ENCODE assay signal across 12 cellular contexts in genomic region chr7:25750738-25751529, GRCh38.
A peak's percentile ranks its signal among the peaks of the same experiment; 100 is the strongest.
DNase-seq lines count a peak whose midpoint lies in the region; ATAC-seq and TF ChIP-seq lines count a peak whose summit lies in the region.
"Had no signal": no experiment of that assay in that cellular context is flagged by ENCODE, and none has a peak within 500 bp of the region (broad histone marks: within the 10 kb centered on the region; RNA-seq: fewer than 3 reads in every experiment).

No MANE protein-coding gene starts in this region.

- no peaks in the 10 kb centered on the region for H3K27me3 Mint-ChIP-seq in brain
- H3K27me3 Mint-ChIP-seq: activated naive CD8-positive, alpha-beta T cell treated with anti-CD3 and anti-CD28 coated beads, Interleukin-2, amount 50 U/mL, for 24 hours; stimulated activated naive CD8-positive, alpha-beta T cell treated with anti-CD3 and anti-CD28 coated beads, Interleukin-15, amount 100 ng/mL, for 72 hours had no signal

- H3K9me3 ChIP-seq in left lung: no peaks in the 10 kb centered on the region
- H3K9me3 ChIP-seq in skeletal muscle tissue (ENCODE audit: control insufficient read depth in 3 of 3, low read length in 3 of 3): no peaks in the 10 kb centered on the region
- H3K9me3 ChIP-seq: BE2C had no signal

- H3K4me3 ChIP-seq in left lung: no peak overlapping the region
- H3K4me3 ChIP-seq in skeletal muscle tissue (ENCODE audit: low read length in 3 of 3): peak overlapping the region in 2 of 3 donors; percentile 4 to 51

- intact Hi-C loops in left lung (cut with DNase I): no loop called here

- peak overlapping the region in 3 of 5 experiments; percentile 32 to 67 (median 36) for H3K4me3 Mint-ChIP-seq in brain
- H3K4me3 Mint-ChIP-seq: activated naive CD8-positive, alpha-beta T cell treated with anti-CD3 and anti-CD28 coated beads, Interleukin-2, amount 50 U/mL, for 24 hours; stimulated activated naive CD8-positive, alpha-beta T cell treated with anti-CD3 and anti-CD28 coated beads, Interleukin-15, amount 100 ng/mL, for 72 hours had no signal

- H3K4me1 Mint-ChIP-seq in brain: peaks cover 48% of the 10 kb centered on the region
- H3K4me1 Mint-ChIP-seq: activated naive CD8-positive, alpha-beta T cell treated with anti-CD3 and anti-CD28 coated beads, Interleukin-2, amount 50 U/mL, for 24 hours; stimulated activated naive CD8-positive, alpha-beta T cell treated with anti-CD3 and anti-CD28 coated beads, Interleukin-15, amount 100 ng/mL, for 72 hours had no signal

- H3K4me1 ChIP-seq in left lung: no peaks in the 10 kb centered on the region
- peaks cover 25 to 31% (median 30%) of the 10 kb centered on the region in 3 donors for H3K4me1 ChIP-seq in skeletal muscle tissue (ENCODE audit: control insufficient read depth in 3 of 3, insufficient read depth in 3 of 3, low read length in 3 of 3)
- H3K4me1 ChIP-seq: BE2C had no signal

- DNase-seq in DMS79 treated with DMSO at 0.1 percent for 48 hours (lab: John Stamatoyannopoulos, UW) (peak; percentile 75), left lung (no peak), NCI-H2029 (lab: John Stamatoyannopoulos, UW) (no peak), NCI-H187 treated with DMSO at 0.1 percent for 48 hours (lab: John Stamatoyannopoulos, UW) (no peak), hippocampal formation (lab: John Stamatoyannopoulos, UW) (no peak)
- no peak for DNase-seq in activated CD4-positive, CD25-positive, alpha-beta regulatory T cell treated with anti-CD3 and anti-CD28 coated beads, Interleukin-2, amount 50 U/mL, for 72 hours
- DNase-seq: activated naive CD8-positive, alpha-beta T cell treated with anti-CD3 and anti-CD28 coated beads, Interleukin-2, amount 50 U/mL, for 24 hours; BE2C; NCI-H1048; stimulated activated naive CD8-positive, alpha-beta T cell treated with anti-CD3 and anti-CD28 coated beads, Interleukin-15, amount 100 ng/mL, for 72 hours had no signal

- peaks cover 0 to 6% (median 0%) of the 10 kb centered on the region in 5 experiments for H3K9me3 Mint-ChIP-seq in brain
- H3K9me3 Mint-ChIP-seq: activated naive CD8-positive, alpha-beta T cell treated with anti-CD3 and anti-CD28 coated beads, Interleukin-2, amount 50 U/mL, for 24 hours; stimulated activated naive CD8-positive, alpha-beta T cell treated with anti-CD3 and anti-CD28 coated beads, Interleukin-15, amount 100 ng/mL, for 72 hours had no signal

- no peaks in the 10 kb centered on the region for H3K36me3 Mint-ChIP-seq in brain

- peak overlapping the region in 1 of 3 donors; percentile 43 for H3K9ac ChIP-seq in skeletal muscle tissue (ENCODE audit: low read depth in 1 of 3, low read length in 3 of 3)

- TF ChIP-seq CTCF in brain (conservative IDR thresholded peaks at IDR 0.05): no peak
- no peak for TF ChIP-seq CTCF in left lung (IDR thresholded peaks at IDR 0.05)

- H3K27ac ChIP-seq in left lung (peak overlapping the region in 1 of 2 donors; percentile 77), skeletal muscle tissue (ENCODE audit: low read depth, low read length) (peak overlapping the region; percentile 9)

- H3K27me3 ChIP-seq in left lung (no peaks in the 10 kb centered on the region), skeletal muscle tissue (ENCODE audit: control insufficient read depth in 3 of 3, insufficient read depth in 3 of 3, low read length in 3 of 3) (no peaks in the 10 kb centered on the region)
- H3K27me3 ChIP-seq: BE2C had no signal

- peak; percentile 82 for ATAC-seq in left lung
- ATAC-seq: activated naive CD8-positive, alpha-beta T cell treated with anti-CD3 and anti-CD28 coated beads, Interleukin-2, amount 50 U/mL, for 24 hours; stimulated activated naive CD8-positive, alpha-beta T cell treated with anti-CD3 and anti-CD28 coated beads, Interleukin-15, amount 100 ng/mL, for 72 hours had no signal

- H3K27ac Mint-ChIP-seq in brain: peak overlapping the region; percentile 73 to 93 (median 77)
- H3K27ac Mint-ChIP-seq: activated naive CD8-positive, alpha-beta T cell treated with anti-CD3 and anti-CD28 coated beads, Interleukin-2, amount 50 U/mL, for 24 hours had no signal

- H3K36me3 ChIP-seq in left lung: no peaks in the 10 kb centered on the region
- H3K36me3 ChIP-seq in skeletal muscle tissue (ENCODE audit: control insufficient read depth in 3 of 3, insufficient read depth in 3 of 3, low read length in 3 of 3): no peaks in the 10 kb centered on the region
- H3K36me3 ChIP-seq: BE2C had no signal

Comparison
In these comparisons a context has a peak if more than half of its experiments do, and no peak if none do; other contexts are left out.
1. H3K4me3 ChIP-seq: peak in skeletal muscle tissue (2 of 3); none in left lung (0 of 2).